ENCODE assay signal across 20 cellular contexts in the genomic region with DNA sequence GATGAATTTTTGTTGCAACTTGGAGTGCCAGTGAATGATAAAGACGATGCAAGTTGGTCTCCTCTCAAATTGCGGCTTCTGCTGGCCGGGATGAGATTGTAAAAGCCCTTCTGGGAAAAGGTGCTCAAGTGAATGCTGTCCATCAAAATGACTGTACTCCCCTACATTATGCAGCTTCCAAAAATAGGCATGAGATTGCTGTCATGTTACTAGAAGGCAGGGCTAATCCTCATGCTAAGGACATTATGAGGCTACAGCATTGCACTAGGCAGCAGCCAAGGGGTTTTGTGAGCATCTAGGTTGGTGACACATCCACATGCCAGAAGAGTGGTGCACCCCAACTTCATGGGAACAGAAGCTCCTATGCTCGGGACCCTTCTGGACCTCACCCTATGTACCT. TPM values are rescaled to one million over a fixed set of nuclear protein-coding genes. Genes with fewer than 3 reads are reported as not detected.
DNase-seq lines count a peak whose midpoint lies in the region; ATAC-seq, FAIRE-seq and TF ChIP-seq lines count a peak whose summit lies in the region.
"Had no signal": no experiment of that assay in that cellular context is flagged by ENCODE, and none has a peak within 500 bp of the region (broad histone marks: within the 10 kb centered on the region; RNA-seq: fewer than 3 reads in every experiment).

No MANE protein-coding gene starts in this region.

- H3K4me3 ChIP-seq in right atrium auricular region (no peak overlapping the region), psoas muscle (no peak overlapping the region)
- H3K4me3 ChIP-seq: GM23248 had no signal

- H3K27me3 ChIP-seq in right atrium auricular region (no peaks in the 10 kb centered on the region), psoas muscle (ENCODE audit: insufficient read depth in 3 of 3, low read length in 2 of 3) (no peaks in the 10 kb centered on the region)

- intact Hi-C loops in left ventricle myocardium superior (cut with micrococcal nuclease) = no loop called here
- intact Hi-C loops in psoas muscle (cut with DNase I) = no loop called here

- H3K36me3 ChIP-seq in right atrium auricular region = no peaks in the 10 kb centered on the region
- H3K36me3 ChIP-seq in psoas muscle (ENCODE audit: insufficient read depth in 1 of 2, low read depth in 1 of 2) = no peaks in the 10 kb centered on the region

- no peak for TF ChIP-seq CTCF in right atrium auricular region (IDR thresholded peaks at IDR 0.05)
- no peak for TF ChIP-seq CTCF in psoas muscle (IDR thresholded peaks at IDR 0.05)

- no peak for DNase-seq in left ventricle myocardium superior
- DNase-seq in right atrium auricular region (ENCODE audit: low spot score) = no peak
- DNase-seq in myocyte (ENCODE audit: low read depth) = peak; percentile 49
- DNase-seq in psoas muscle = no peak
- DNase-seq in H54 (ENCODE audit: insufficient read length, low spot score) = no peak
- no peak for DNase-seq in activated gamma-delta T cell treated with Interleukin-2 at 50 U/mL for 16 hours
- DNase-seq: C1 segment of cervical spinal cord; Calu3; CD4-positive, alpha-beta memory T cell; COR-L47; DMS53; DMS79 treated with DMSO at 0.1 percent for 48 hours; GF-D8; GM23248; H9 had no signal

- H3K4me1 ChIP-seq in right atrium auricular region (no peaks in the 10 kb centered on the region), psoas muscle (no peaks in the 10 kb centered on the region)

- WGBS in psoas muscle, 3 donors = 55 to 71% (median 70%) methylated on average over 4 of the region's 4 CpGs

- no peak for FAIRE-seq in H54 (lab: Jason Lieb, UNC)
- FAIRE-seq: GM12892, H1 had no signal

- no peak for TF ChIP-seq POLR2A in H54 (IDR thresholded peaks at IDR 0.05; ENCODE audit: low read depth, low read length)

- H3K9me3 ChIP-seq in right atrium auricular region (no peaks in the 10 kb centered on the region), psoas muscle (no peaks in the 10 kb centered on the region)

- no peak overlapping the region for H3K27ac ChIP-seq in right atrium auricular region
- H3K27ac ChIP-seq in psoas muscle = no peak overlapping the region
- H3K27ac ChIP-seq: GM23248 had no signal

- ATAC-seq in left ventricle myocardium superior (peak; percentile 38), psoas muscle (peak; percentile 78 to 98 (median 88)), HG03025 (IDR thresholded peaks at IDR 0.05; ENCODE audit: low FRiP score, unreplicated experiment) (no peak)
- ATAC-seq: HCT116 had no signal

RNA-seq across cellular contexts. Expression of a gene that starts 22.2 kb away (rescaled TPM):
- total RNA-seq in left ventricle myocardium superior = 0.89 TPM
- total RNA-seq in right atrium auricular region = 1 to 10 TPM; 1.7 to 2.8 TPM
- 73.9 and 121 TPM in 2 replicates for total RNA-seq in myocyte
- polyA plus RNA-seq in myocyte (2012) = 58.0 TPM
- total RNA-seq in psoas muscle = 10 to 100 TPM in 2 of 4 donors, 1 to 10 TPM in 2; 8.0 to 48.2 (median 9.8) TPM
- polyA plus RNA-seq in psoas muscle = 10 to 100 TPM in 2 of 3 donors, 1 to 10 TPM in 1; 8.3 to 13.5 (median 12.8) TPM
- total RNA-seq: G401 had no signal
